ENCODE assay signal across 1 cellular context in genomic region chr16:67841816-67842508, GRCh38.
TF ChIP-seq lines count a peak whose summit lies in the region.

TSS of gene THAP11 (plus strand) at chr16:67842320. CDS start at chr16:67842555, 235 bp downstream.

TF ChIP-seq in HepG2, 621 proteins besides CTCF, POLR2A, EP300 and RAD21 (continued from another document and continues in another):
- TF ChIP-seq NFAT5 (CRISPR knock-in tag; IDR thresholded peaks at IDR 0.05) (no peak), FOXA3 (CRISPR knock-in tag; IDR thresholded peaks at IDR 0.05) (peak; percentile 68; the same call in 1 of the 2 replicates), ZSCAN29 (CRISPR knock-in tag; conservative IDR thresholded peaks at IDR 0.05) (no peak), MEF2D (CRISPR knock-in tag; IDR thresholded peaks at IDR 0.05) (no peak), ZNF10 (CRISPR knock-in tag; IDR thresholded peaks at IDR 0.05; ENCODE audit: borderline replicate concordance, low read depth) (no peak), HOXA5 (CRISPR knock-in tag; IDR thresholded peaks at IDR 0.05) (no peak; the same call in 1 of the 2 replicates), JUND (CRISPR knock-in tag; IDR thresholded peaks at IDR 0.05) (no peak), PATZ1 (CRISPR knock-in tag; IDR thresholded peaks at IDR 0.05) (peak; percentile 46; the same call in 1 of the 2 replicates), STAT6 (CRISPR knock-in tag; IDR thresholded peaks at IDR 0.05; ENCODE audit: borderline replicate concordance) (peak; percentile 87), TBX3 (IDR thresholded peaks at IDR 0.05; ENCODE audit: borderline replicate concordance) (peak; percentile 66; the same call in 1 of the 2 replicates), ZNF484 (CRISPR knock-in tag; IDR thresholded peaks at IDR 0.05; ENCODE audit: borderline replicate concordance, low read depth) (no peak), ZNF589 (CRISPR knock-in tag; conservative IDR thresholded peaks at IDR 0.05) (peak; percentile 75), ARID2 (CRISPR knock-in tag; IDR thresholded peaks at IDR 0.05; ENCODE audit: borderline replicate concordance) (peak; percentile 79; the same call in 1 of the 2 replicates), ZNF724P (CRISPR knock-in tag; IDR thresholded peaks at IDR 0.05; ENCODE audit: borderline replicate concordance) (peak; percentile 83), CAMTA2 (CRISPR knock-in tag; IDR thresholded peaks at IDR 0.05; ENCODE audit: borderline replicate concordance) (no peak), ZXDC (CRISPR knock-in tag; IDR thresholded peaks at IDR 0.05) (no peak; the same call in 1 of the 2 replicates), ZNF713 (CRISPR knock-in tag; IDR thresholded peaks at IDR 0.05) (no peak), POGK (CRISPR knock-in tag; conservative IDR thresholded peaks at IDR 0.05) (peak; percentile 49; the same call in 1 of the 2 replicates), ZNF331 (CRISPR knock-in tag; IDR thresholded peaks at IDR 0.05) (peak; percentile 85), POGZ (CRISPR knock-in tag; IDR thresholded peaks at IDR 0.05) (0 out of 2 replicates have a peak, but pooled peaks have one; percentile 39), NPAS2 (CRISPR knock-in tag; IDR thresholded peaks at IDR 0.05; ENCODE audit: borderline replicate concordance) (peak; percentile 28; the same call in 1 of the 2 replicates), MAFG (CRISPR knock-in tag; IDR thresholded peaks at IDR 0.05) (no peak), ZBTB43 (CRISPR knock-in tag; conservative IDR thresholded peaks at IDR 0.05) (0 out of 2 replicates have a peak, but pooled peaks have one; percentile 19), SNAPC4 (CRISPR knock-in tag; IDR thresholded peaks at IDR 0.05) (no peak), ZMYM3 (CRISPR knock-in tag; IDR thresholded peaks at IDR 0.05) (no peak), ZNF598 (CRISPR knock-in tag; IDR thresholded peaks at IDR 0.05; ENCODE audit: borderline replicate concordance) (peak; percentile 98), ZNF768 (CRISPR knock-in tag; IDR thresholded peaks at IDR 0.05) (no peak), ZFX (CRISPR knock-in tag; IDR thresholded peaks at IDR 0.05; ENCODE audit: low read depth) (peak; percentile 89), ZBTB46 (CRISPR knock-in tag; IDR thresholded peaks at IDR 0.05; ENCODE audit: borderline replicate concordance) (no peak), MTERF4 (CRISPR knock-in tag; IDR thresholded peaks at IDR 0.05) (peak; percentile 90)
